ENCODE assay signal across 16 cellular contexts in the genomic region with DNA sequence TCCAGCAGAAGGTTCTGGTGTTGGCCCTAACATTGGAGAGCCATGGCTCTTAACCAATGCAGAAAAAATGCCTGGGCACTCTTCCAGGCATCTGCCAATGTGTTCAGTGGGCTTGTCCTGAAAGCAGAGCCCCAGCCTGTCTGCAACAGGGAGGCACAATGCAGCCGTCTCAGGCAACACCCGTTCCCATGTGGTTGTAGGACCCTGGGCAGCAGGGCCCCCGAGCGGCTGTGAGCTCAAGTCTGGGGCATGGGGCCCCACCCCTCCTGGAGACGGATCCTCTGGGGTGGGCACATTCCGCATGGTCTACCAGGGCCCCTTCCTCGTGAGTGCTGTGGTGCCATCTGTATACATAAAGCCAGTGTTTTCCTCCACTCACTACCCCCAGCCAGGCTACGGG. TPM values are rescaled to one million over a fixed set of nuclear protein-coding genes. Genes with fewer than 3 reads are reported as not detected.
"Had no signal": no experiment of that assay in that cellular context is flagged by ENCODE, and none has a peak within 500 bp of the region (broad histone marks: within the 10 kb centered on the region; RNA-seq: fewer than 3 reads in every experiment).

No MANE protein-coding gene starts in this region.

- H3K4me3 ChIP-seq: body of pancreas, pancreas, psoas muscle, right atrium auricular region, uterus had no signal

- H3K27ac ChIP-seq: body of pancreas, pancreas, psoas muscle, right atrium auricular region, uterus had no signal

- ATAC-seq: body of pancreas, left cardiac atrium, pancreas had no signal

- H3K27me3 ChIP-seq: body of pancreas, pancreas, right atrium auricular region, uterus had no signal

- H3K9me3 ChIP-seq: body of pancreas, pancreas, psoas muscle, right atrium auricular region, uterus had no signal

- H3K4me1 ChIP-seq: body of pancreas, pancreas, right atrium auricular region, uterus had no signal

- DNase-seq: activated CD4-positive, alpha-beta memory T cell treated with anti-CD3 and anti-CD28 coated beads for 36 hours; activated CD4-positive, alpha-beta T cell treated with anti-CD3 and anti-CD28 coated beads for 48 hours; activated naive CD4-positive, alpha-beta T cell treated with anti-CD3 and anti-CD28 coated beads for 36 hours; activated T-cell treated with anti-CD3 and anti-CD28 coated beads, Interleukin-2, amount 50 U/mL, for 48 hours; body of pancreas; effector memory CD4-positive, alpha-beta T cell; left cardiac atrium; pancreas; psoas muscle; stimulated activated CD4-positive, alpha-beta T cell treated with anti-CD3 and anti-CD28 coated beads, Interleukin-4, amount 100 ng/mL, for 24 hours; trophoblast cell; uterus had no signal

- H3K36me3 ChIP-seq: pancreas, right atrium auricular region, uterus had no signal

RNA-seq across cellular contexts. Expression of gene SIAH3, which starts 58.2 kb away (rescaled TPM):
- total RNA-seq: cardiac septum, dermis microvascular lymphatic vessel endothelial cell, left cardiac atrium, right atrium auricular region had no signal
- polyA plus RNA-seq: liver, pancreas had no signal
